Comparison of ENCODE assay signal across 8 cellular contexts in the genomic region with DNA sequence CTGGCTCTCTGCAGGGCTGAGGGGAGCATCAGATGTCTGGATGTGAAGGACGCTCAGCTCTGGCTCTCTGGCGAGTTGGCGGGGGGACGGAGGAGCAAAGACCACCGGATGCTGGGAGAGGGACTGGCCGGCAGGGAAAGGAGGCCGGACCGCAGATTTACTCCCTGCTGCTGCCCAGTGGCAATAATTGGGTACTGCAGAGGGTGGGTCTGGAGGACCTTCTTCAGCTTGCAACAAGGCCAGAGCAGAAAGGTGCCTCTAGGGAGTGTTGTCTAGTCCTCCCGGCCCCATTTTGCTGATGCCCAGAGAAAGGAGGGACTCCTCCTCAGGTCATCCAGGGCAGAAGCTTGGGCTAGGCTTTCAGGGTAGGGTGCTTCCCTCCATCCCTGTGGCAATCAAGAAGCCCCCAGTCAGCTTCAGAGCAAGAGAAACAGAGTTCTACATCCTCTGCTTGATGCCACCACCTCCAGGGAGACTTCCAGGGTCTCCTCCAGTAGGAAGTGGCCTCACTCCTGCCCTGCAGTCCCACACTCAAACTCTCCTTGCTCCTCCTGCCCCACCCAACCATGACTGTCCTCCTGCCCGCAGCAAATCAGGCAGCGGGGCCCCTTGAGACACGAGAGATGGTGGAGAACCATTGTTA. TPM values are rescaled to one million over a fixed set of nuclear protein-coding genes. Genes with fewer than 3 reads are reported as not detected.
DNase-seq lines count a peak whose midpoint lies in the region; ATAC-seq, FAIRE-seq and TF ChIP-seq lines count a peak whose summit lies in the region.

No MANE protein-coding gene starts in this region.

- H3K27me3 ChIP-seq in pancreas = no peaks in the 10 kb centered on the region

- H3K9me3 Mint-ChIP-seq in activated T-helper 2 cell treated with anti-CD3 and anti-CD28 coated beads, Interferon-gamma antibody, Interleukin-2, Interleukin-4, amounts not matched to agents 10 μg/mL and 5 μg/mL and 100 μg/mL, durations not matched to agents 14 hours and 24 hours and 36 hours = no peaks in the 10 kb centered on the region

- FAIRE-seq in pancreas (lab: Jason Lieb, UNC) = no peak

- H3K27ac ChIP-seq in HEK293 (ENCODE audit: extremely low read depth, low read depth, low read length) = no peak overlapping the region
- no peak overlapping the region for H3K27ac ChIP-seq in pancreas

- 26 to 27% methylated on average over 12 of the region's 12 CpGs for WGBS in pancreas, 2 donors

- ATAC-seq in pancreas (peak; percentile 57 to 91 (median 86)), GM18868 (IDR thresholded peaks at IDR 0.05; ENCODE audit: unreplicated experiment) (no peak), HG03196 (IDR thresholded peaks at IDR 0.05; ENCODE audit: unreplicated experiment) (no peak)

- H3K4me3 Mint-ChIP-seq in activated T-helper 2 cell treated with anti-CD3 and anti-CD28 coated beads, Interferon-gamma antibody, Interleukin-2, Interleukin-4, amounts not matched to agents 10 μg/mL and 5 μg/mL and 100 μg/mL, durations not matched to agents 14 hours and 24 hours and 36 hours (ENCODE audit: low read depth) = no peak overlapping the region

- TF ChIP-seq CTCF in HEK293 (tag by site-specific recombination; IDR thresholded peaks at IDR 0.05) = peak; percentile 83
- TF ChIP-seq CTCF in pancreas (IDR thresholded peaks at IDR 0.05) = peak; percentile 81 to 89 (median 84)

- POLR2A ChIA-PET in HEK293 (lab: Yijun Ruan, JAX) = interaction anchor here (0.8 to 0.9 kb wide), 2 partner anchors 9 to 47 kb away, joined by 3 read pairs; a partner anchor contains a TSS

- H3K4me1 Mint-ChIP-seq in activated T-helper 2 cell treated with anti-CD3 and anti-CD28 coated beads, Interferon-gamma antibody, Interleukin-2, Interleukin-4, amounts not matched to agents 10 μg/mL and 5 μg/mL and 100 μg/mL, durations not matched to agents 14 hours and 24 hours and 36 hours (ENCODE audit: low read depth) = peaks cover 5% of the 10 kb centered on the region

- peak; percentile 70 for DNase-seq in CMK (ENCODE audit: low read depth)
- DNase-seq in activated T-helper 2 cell treated with anti-CD3 and anti-CD28 coated beads, Interferon-gamma antibody, Interleukin-2, Interleukin-4, amounts not matched to agents 10 μg/mL and 5 μg/mL and 100 μg/mL, durations not matched to agents 14 hours and 24 hours and 36 hours (ENCODE audit: low spot score) = peak; percentile 52
- DNase-seq in globus pallidus (ENCODE audit: low spot score) = peak; percentile 32
- DNase-seq in pancreas = peak; percentile 57 to 81 (median 74)

- no peaks in the 10 kb centered on the region for H3K4me1 ChIP-seq in HEK293 (ENCODE audit: control insufficient read depth, insufficient read depth, low read length)
- no peaks in the 10 kb centered on the region for H3K4me1 ChIP-seq in pancreas

- no peaks in the 10 kb centered on the region for H3K9me3 ChIP-seq in HEK293 (ENCODE audit: control insufficient read depth, insufficient read depth, low read depth, low read length)
- H3K9me3 ChIP-seq in pancreas = no peaks in the 10 kb centered on the region

- peaks cover 23% of the 10 kb centered on the region for H3K27me3 Mint-ChIP-seq in activated T-helper 2 cell treated with anti-CD3 and anti-CD28 coated beads, Interferon-gamma antibody, Interleukin-2, Interleukin-4, amounts not matched to agents 10 μg/mL and 5 μg/mL and 100 μg/mL, durations not matched to agents 14 hours and 24 hours and 36 hours (ENCODE audit: low read depth)

- no peak overlapping the region for H3K27ac Mint-ChIP-seq in activated T-helper 2 cell treated with anti-CD3 and anti-CD28 coated beads, Interferon-gamma antibody, Interleukin-2, Interleukin-4, amounts not matched to agents 10 μg/mL and 5 μg/mL and 100 μg/mL, durations not matched to agents 14 hours and 24 hours and 36 hours

- no peak overlapping the region for H3K4me3 ChIP-seq in HEK293 (ENCODE audit: low read depth, low read length)
- no peak overlapping the region for H3K4me3 ChIP-seq in pancreas

- CTCF ChIA-PET in HEK293 (lab: Yijun Ruan, JAX) = interaction anchor here (0.5 to 2.7 kb wide), 23 partner anchors 9 to 400 kb away, joined by 3 to 20 read pairs (median 4); a partner anchor contains a TSS

- no peaks in the 10 kb centered on the region for H3K36me3 ChIP-seq in HEK293 (ENCODE audit: control insufficient read depth in 2 of 2, insufficient read depth in 1 of 2, low read length in 2 of 2)
- no peaks in the 10 kb centered on the region for H3K36me3 ChIP-seq in pancreas

- H3K36me3 Mint-ChIP-seq in activated T-helper 2 cell treated with anti-CD3 and anti-CD28 coated beads, Interferon-gamma antibody, Interleukin-2, Interleukin-4, amounts not matched to agents 10 μg/mL and 5 μg/mL and 100 μg/mL, durations not matched to agents 14 hours and 24 hours and 36 hours (ENCODE audit: low read depth) = no peaks in the 10 kb centered on the region

- intact Hi-C loops in activated T-helper 2 cell treated with anti-CD3 and anti-CD28 coated beads, Interferon-gamma antibody, Interleukin-2, Interleukin-4, amounts not matched to agents 10 μg/mL and 5 μg/mL and 100 μg/mL, durations not matched to agents 14 hours and 24 hours and 36 hours (cut with micrococcal nuclease) = loop anchor here (10.0 kb wide), 1 partner anchor 192 kb away; no protein-coding TSS in a partner anchor
- intact Hi-C loops in pancreas (cut with DNase I) = no loop called here

TF ChIP-seq in HEK293, 187 proteins besides CTCF, POLR2A, EP300 and RAD21 (continues in another document):
- TF ChIP-seq ZNF423 (tag by site-specific recombination; IDR thresholded peaks at IDR 0.05) (0 out of 2 replicates have a peak, but pooled peaks have one; percentile 27), TRIM28 (IDR thresholded peaks at IDR 0.05; ENCODE audit: borderline replicate concordance, low read length) (no peak), GFI1B (tag by site-specific recombination; IDR thresholded peaks at IDR 0.05) (no peak), SALL2 (tag by site-specific recombination; IDR thresholded peaks at IDR 0.05; ENCODE audit: borderline replicate concordance) (no peak)
- TF ChIP-seq, protein P1, sequence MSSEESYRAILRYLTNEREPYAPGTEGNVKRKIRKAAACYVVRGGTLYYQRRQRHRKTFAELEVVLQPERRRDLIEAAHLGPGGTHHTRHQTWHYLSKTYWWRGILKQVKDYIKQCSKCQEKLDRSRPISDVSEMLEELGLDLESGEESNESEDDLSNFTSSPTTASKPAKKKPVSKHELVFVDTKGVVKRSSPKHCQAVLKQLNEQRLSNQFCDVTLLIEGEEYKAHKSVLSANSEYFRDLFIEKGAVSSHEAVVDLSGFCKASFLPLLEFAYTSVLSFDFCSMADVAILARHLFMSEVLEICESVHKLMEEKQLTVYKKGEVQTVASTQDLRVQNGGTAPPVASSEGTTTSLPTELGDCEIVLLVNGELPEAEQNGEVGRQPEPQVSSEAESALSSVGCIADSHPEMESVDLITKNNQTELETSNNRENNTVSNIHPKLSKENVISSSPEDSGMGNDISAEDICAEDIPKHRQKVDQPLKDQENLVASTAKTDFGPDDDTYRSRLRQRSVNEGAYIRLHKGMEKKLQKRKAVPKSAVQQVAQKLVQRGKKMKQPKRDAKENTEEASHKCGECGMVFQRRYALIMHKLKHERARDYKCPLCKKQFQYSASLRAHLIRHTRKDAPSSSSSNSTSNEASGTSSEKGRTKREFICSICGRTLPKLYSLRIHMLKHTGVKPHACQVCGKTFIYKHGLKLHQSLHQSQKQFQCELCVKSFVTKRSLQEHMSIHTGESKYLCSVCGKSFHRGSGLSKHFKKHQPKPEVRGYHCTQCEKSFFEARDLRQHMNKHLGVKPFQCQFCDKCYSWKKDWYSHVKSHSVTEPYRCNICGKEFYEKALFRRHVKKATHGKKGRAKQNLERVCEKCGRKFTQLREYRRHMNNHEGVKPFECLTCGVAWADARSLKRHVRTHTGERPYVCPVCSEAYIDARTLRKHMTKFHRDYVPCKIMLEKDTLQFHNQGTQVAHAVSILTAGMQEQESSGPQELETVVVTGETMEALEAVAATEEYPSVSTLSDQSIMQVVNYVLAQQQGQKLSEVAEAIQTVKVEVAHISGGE (tag by site-specific recombination; conservative IDR thresholded peaks at IDR 0.05; ENCODE audit: low read depth) = peak; percentile 86

TF ChIP-seq in PFSK-1, 5 proteins besides CTCF, POLR2A, EP300 and RAD21:
- 0 out of 2 replicates have a peak, but pooled peaks have one; percentile 31 for TF ChIP-seq SIN3A (IDR thresholded peaks at IDR 0.05; ENCODE audit: borderline replicate concordance, insufficient read depth, low read length)
- TF ChIP-seq, protein P2, sequence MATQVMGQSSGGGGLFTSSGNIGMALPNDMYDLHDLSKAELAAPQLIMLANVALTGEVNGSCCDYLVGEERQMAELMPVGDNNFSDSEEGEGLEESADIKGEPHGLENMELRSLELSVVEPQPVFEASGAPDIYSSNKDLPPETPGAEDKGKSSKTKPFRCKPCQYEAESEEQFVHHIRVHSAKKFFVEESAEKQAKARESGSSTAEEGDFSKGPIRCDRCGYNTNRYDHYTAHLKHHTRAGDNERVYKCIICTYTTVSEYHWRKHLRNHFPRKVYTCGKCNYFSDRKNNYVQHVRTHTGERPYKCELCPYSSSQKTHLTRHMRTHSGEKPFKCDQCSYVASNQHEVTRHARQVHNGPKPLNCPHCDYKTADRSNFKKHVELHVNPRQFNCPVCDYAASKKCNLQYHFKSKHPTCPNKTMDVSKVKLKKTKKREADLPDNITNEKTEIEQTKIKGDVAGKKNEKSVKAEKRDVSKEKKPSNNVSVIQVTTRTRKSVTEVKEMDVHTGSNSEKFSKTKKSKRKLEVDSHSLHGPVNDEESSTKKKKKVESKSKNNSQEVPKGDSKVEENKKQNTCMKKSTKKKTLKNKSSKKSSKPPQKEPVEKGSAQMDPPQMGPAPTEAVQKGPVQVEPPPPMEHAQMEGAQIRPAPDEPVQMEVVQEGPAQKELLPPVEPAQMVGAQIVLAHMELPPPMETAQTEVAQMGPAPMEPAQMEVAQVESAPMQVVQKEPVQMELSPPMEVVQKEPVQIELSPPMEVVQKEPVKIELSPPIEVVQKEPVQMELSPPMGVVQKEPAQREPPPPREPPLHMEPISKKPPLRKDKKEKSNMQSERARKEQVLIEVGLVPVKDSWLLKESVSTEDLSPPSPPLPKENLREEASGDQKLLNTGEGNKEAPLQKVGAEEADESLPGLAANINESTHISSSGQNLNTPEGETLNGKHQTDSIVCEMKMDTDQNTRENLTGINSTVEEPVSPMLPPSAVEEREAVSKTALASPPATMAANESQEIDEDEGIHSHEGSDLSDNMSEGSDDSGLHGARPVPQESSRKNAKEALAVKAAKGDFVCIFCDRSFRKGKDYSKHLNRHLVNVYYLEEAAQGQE (IDR thresholded peaks at IDR 0.05; ENCODE audit: insufficient read depth in 1 of 2, low read depth in 2 of 2, low read length in 2 of 2) = no peak
- peak; percentile 2 for TF ChIP-seq FOXP2 (optimal IDR thresholded peaks at IDR 0.05; ENCODE audit: borderline replicate concordance, extremely low read depth, extremely low read length, insufficient read depth)

RNA-seq across cellular contexts. Expression of a gene that starts 20.3 kb away (rescaled TPM):
- 95.1 TPM for polyA plus RNA-seq in PFSK-1 (2012; ENCODE audit: insufficient read length, low read depth)
- 0.02 TPM in 1 of 2 replicates, not detected in the other for total RNA-seq in activated T-helper 2 cell treated with anti-CD3 and anti-CD28 coated beads, Interferon-gamma antibody, Interleukin-2, Interleukin-4, amounts not matched to agents 10 μg/mL and 5 μg/mL and 100 μg/mL, durations not matched to agents 14 hours and 24 hours and 36 hours
- total RNA-seq in pancreas = 1 to 10 TPM in 2 of 6 donors, under 1 TPM in 4; 0.35 to 1.2 (median 0.95) TPM
- 1 to 10 TPM; 2.9 to 3.1 TPM for polyA plus RNA-seq in pancreas

Comparison
In these comparisons a context has a peak if more than half of its experiments do, and no peak if none do; other contexts are left out.
1. ATAC-seq: peak in pancreas (4 of 4); none in GM18868 (single experiment) and HG03196 (single experiment).
2. Peak in every context shown above with its lines, with median percentiles within 50 percentile points of each other: DNase-seq.